ENCODE assay signal across 1 cellular context in the genomic region with DNA sequence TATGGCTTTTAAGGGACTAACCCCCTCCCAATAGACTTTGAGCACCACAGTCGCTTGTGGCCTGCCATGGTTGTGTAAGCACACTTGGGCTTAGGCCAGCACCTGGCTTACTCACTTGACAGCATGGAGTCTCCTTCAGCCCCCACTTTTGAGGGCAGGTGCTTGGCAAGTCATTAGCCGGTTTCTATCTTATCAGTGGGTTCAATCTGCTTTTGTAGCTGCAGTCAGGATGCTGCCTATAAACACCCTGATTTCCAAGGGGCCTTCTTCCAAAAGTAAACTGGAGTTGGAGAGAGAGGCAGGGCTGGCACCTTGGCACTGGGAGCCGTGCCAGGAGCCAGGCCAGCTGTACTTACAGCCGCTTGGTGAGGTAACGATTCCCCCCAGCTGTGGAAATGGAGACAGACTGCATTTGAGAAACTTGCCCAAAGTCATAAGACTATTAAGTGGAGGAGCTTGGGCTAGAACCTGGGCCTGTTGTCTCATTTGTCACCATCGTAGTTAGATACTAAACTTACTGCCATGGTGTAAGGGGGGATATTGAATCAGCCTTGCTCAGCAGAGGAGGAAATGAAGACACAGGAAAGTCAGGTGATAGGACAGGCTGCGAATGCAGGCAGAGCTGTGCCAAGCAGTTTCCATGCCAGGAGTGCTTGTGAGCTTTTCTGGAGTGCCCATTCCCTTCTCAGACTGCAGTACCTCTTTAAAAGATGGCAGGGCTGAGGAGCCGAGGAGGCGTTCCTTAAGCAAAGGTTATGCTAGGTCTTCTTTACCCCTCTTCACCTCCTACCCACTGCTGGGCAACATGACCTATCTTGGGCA.
TF ChIP-seq lines count a peak whose summit lies in the region.

No MANE protein-coding gene starts in this region.

TF ChIP-seq in H1, 55 proteins besides CTCF, POLR2A, EP300 and RAD21:
- TF ChIP-seq TEAD4 (IDR thresholded peaks at IDR 0.05; ENCODE audit: low read depth, low read length), result no peak
- no peak for TF ChIP-seq E2F6 (IDR thresholded peaks at IDR 0.05)
- TF ChIP-seq SAP30 (IDR thresholded peaks at IDR 0.05; ENCODE audit: insufficient read depth, insufficient replicate concordance, low read length), result no peak
- TF ChIP-seq BACH1 (IDR thresholded peaks at IDR 0.05; ENCODE audit: low read length), result no peak
- TF ChIP-seq SIX5 (IDR thresholded peaks at IDR 0.05; ENCODE audit: low read depth, low read length), result no peak
- no peak for TF ChIP-seq TAF7 (optimal IDR thresholded peaks at IDR 0.05; ENCODE audit: borderline replicate concordance, low read depth, low read length)
- TF ChIP-seq NANOG (IDR thresholded peaks at IDR 0.05; ENCODE audit: insufficient read depth, low read depth, low read length, poor library complexity, severe bottlenecking), result no peak
- TF ChIP-seq ZNF274 (IDR thresholded peaks at IDR 0.05; ENCODE audit: borderline replicate concordance, extremely low read depth, low read length), result no peak
- TF ChIP-seq SIRT6 (IDR thresholded peaks at IDR 0.05; ENCODE audit: low read length), result no peak
- TF ChIP-seq SUZ12 (IDR thresholded peaks at IDR 0.05; ENCODE audit: low read length), result no peak
- TF ChIP-seq NRF1 (IDR thresholded peaks at IDR 0.05; ENCODE audit: low read depth, low read length), result no peak
- TF ChIP-seq, protein P1, sequence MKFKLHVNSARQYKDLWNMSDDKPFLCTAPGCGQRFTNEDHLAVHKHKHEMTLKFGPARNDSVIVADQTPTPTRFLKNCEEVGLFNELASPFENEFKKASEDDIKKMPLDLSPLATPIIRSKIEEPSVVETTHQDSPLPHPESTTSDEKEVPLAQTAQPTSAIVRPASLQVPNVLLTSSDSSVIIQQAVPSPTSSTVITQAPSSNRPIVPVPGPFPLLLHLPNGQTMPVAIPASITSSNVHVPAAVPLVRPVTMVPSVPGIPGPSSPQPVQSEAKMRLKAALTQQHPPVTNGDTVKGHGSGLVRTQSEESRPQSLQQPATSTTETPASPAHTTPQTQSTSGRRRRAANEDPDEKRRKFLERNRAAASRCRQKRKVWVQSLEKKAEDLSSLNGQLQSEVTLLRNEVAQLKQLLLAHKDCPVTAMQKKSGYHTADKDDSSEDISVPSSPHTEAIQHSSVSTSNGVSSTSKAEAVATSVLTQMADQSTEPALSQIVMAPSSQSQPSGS (IDR thresholded peaks at IDR 0.05; ENCODE audit: low read length), result no peak
- TF ChIP-seq TAF1 (IDR thresholded peaks at IDR 0.05; ENCODE audit: low read depth, low read length), result no peak
- no peak for TF ChIP-seq EZH2 (IDR thresholded peaks at IDR 0.05; ENCODE audit: low read depth, low read length, severe bottlenecking)
- TF ChIP-seq POU5F1 (IDR thresholded peaks at IDR 0.05; ENCODE audit: low read depth, low read length), result no peak
- TF ChIP-seq JUN (IDR thresholded peaks at IDR 0.05; ENCODE audit: low read depth, low read length), result no peak
TF ChIP-seq in H1: peak in this region for 0.
